Comparison of ENCODE assay signal across 2 cellular contexts in the genomic region with DNA sequence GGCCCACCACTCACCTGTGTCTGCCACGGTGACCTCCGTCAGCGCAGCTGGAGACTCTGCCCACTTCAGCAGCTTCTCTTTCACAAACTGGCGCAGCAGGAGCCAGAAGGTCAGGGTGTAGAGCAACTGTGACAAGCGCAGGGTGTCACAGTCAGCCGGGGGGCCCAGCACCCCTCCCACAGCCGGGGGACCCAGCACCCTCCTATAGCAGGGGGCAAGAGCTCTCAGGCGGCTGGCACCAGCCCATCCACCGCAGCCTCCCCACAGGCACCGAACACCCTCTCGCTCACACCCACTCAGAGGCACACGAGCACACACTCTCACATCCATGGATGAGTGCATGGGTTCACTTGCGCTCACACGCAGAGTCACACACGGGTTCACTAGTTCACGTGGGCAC.
A peak's percentile ranks its signal among the peaks of the same experiment; 100 is the strongest.
TF ChIP-seq lines count a peak whose summit lies in the region.

No MANE protein-coding gene starts in this region.

TF ChIP-seq in HepG2, 621 proteins besides CTCF, POLR2A, EP300 and RAD21:
- TF ChIP-seq ZBTB20 (CRISPR knock-in tag; IDR thresholded peaks at IDR 0.05; ENCODE audit: borderline replicate concordance, low read depth) (no peak), ZC3H13 (CRISPR knock-in tag; IDR thresholded peaks at IDR 0.05) (no peak), SNAI1 (CRISPR knock-in tag; IDR thresholded peaks at IDR 0.05; ENCODE audit: borderline replicate concordance) (no peak), ZNF552 (CRISPR knock-in tag; IDR thresholded peaks at IDR 0.05; ENCODE audit: borderline replicate concordance) (no peak), AGO2 (optimal IDR thresholded peaks at IDR 0.05; ENCODE audit: low read depth, low read length) (peak; percentile 32), MTF2 (CRISPR knock-in tag; IDR thresholded peaks at IDR 0.05; ENCODE audit: borderline replicate concordance) (no peak), KLF15 (CRISPR knock-in tag; IDR thresholded peaks at IDR 0.05; ENCODE audit: borderline replicate concordance) (no peak)
- TF ChIP-seq, protein P1, sequence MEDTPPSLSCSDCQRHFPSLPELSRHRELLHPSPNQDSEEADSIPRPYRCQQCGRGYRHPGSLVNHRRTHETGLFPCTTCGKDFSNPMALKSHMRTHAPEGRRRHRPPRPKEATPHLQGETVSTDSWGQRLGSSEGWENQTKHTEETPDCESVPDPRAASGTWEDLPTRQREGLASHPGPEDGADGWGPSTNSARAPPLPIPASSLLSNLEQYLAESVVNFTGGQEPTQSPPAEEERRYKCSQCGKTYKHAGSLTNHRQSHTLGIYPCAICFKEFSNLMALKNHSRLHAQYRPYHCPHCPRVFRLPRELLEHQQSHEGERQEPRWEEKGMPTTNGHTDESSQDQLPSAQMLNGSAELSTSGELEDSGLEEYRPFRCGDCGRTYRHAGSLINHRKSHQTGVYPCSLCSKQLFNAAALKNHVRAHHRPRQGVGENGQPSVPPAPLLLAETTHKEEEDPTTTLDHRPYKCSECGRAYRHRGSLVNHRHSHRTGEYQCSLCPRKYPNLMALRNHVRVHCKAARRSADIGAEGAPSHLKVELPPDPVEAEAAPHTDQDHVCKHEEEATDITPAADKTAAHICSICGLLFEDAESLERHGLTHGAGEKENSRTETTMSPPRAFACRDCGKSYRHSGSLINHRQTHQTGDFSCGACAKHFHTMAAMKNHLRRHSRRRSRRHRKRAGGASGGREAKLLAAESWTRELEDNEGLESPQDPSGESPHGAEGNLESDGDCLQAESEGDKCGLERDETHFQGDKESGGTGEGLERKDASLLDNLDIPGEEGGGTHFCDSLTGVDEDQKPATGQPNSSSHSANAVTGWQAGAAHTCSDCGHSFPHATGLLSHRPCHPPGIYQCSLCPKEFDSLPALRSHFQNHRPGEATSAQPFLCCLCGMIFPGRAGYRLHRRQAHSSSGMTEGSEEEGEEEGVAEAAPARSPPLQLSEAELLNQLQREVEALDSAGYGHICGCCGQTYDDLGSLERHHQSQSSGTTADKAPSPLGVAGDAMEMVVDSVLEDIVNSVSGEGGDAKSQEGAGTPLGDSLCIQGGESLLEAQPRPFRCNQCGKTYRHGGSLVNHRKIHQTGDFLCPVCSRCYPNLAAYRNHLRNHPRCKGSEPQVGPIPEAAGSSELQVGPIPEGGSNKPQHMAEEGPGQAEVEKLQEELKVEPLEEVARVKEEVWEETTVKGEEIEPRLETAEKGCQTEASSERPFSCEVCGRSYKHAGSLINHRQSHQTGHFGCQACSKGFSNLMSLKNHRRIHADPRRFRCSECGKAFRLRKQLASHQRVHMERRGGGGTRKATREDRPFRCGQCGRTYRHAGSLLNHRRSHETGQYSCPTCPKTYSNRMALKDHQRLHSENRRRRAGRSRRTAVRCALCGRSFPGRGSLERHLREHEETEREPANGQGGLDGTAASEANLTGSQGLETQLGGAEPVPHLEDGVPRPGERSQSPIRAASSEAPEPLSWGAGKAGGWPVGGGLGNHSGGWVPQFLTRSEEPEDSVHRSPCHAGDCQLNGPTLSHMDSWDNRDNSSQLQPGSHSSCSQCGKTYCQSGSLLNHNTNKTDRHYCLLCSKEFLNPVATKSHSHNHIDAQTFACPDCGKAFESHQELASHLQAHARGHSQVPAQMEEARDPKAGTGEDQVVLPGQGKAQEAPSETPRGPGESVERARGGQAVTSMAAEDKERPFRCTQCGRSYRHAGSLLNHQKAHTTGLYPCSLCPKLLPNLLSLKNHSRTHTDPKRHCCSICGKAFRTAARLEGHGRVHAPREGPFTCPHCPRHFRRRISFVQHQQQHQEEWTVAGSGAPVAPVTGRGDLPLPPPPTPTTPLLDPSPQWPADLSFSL (CRISPR knock-in tag; IDR thresholded peaks at IDR 0.05), result no peak

TF ChIP-seq in H1, 55 proteins besides CTCF, POLR2A, EP300 and RAD21:
- TF ChIP-seq GTF2F1 (IDR thresholded peaks at IDR 0.05; ENCODE audit: borderline replicate concordance, low read depth, low read length), result no peak
- TF ChIP-seq, protein P2, sequence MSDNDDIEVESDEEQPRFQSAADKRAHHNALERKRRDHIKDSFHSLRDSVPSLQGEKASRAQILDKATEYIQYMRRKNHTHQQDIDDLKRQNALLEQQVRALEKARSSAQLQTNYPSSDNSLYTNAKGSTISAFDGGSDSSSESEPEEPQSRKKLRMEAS (IDR thresholded peaks at IDR 0.05), result no peak
- TF ChIP-seq KDM4A (IDR thresholded peaks at IDR 0.05; ENCODE audit: low read depth, low read length, severe bottlenecking), result no peak
- no peak for TF ChIP-seq BCL11A (IDR thresholded peaks at IDR 0.05; ENCODE audit: low read depth in 2 of 2, low read length in 2 of 2)
- no peak for TF ChIP-seq SP4 (IDR thresholded peaks at IDR 0.05; ENCODE audit: low read length)
- TF ChIP-seq SP1 (IDR thresholded peaks at IDR 0.05; ENCODE audit: low read depth, low read length), result no peak
- no peak for TF ChIP-seq CBX8 (IDR thresholded peaks at IDR 0.05; ENCODE audit: borderline replicate concordance, low read depth, low read length)
- no peak for TF ChIP-seq SIX5 (IDR thresholded peaks at IDR 0.05; ENCODE audit: low read depth, low read length)
- TF ChIP-seq CBX5 (IDR thresholded peaks at IDR 0.05; ENCODE audit: low read depth, low read length), result no peak
- TF ChIP-seq RBBP5 (IDR thresholded peaks at IDR 0.05; ENCODE audit: borderline replicate concordance, low read depth, low read length), result no peak
- TF ChIP-seq FOSL1 (IDR thresholded peaks at IDR 0.05; ENCODE audit: insufficient read depth, low read depth, low read length), result no peak
- TF ChIP-seq ZNF274 (IDR thresholded peaks at IDR 0.05; ENCODE audit: borderline replicate concordance, extremely low read depth, low read length), result no peak
- no peak for TF ChIP-seq NANOG (IDR thresholded peaks at IDR 0.05; ENCODE audit: insufficient read depth, low read depth, low read length, poor library complexity, severe bottlenecking)
- no peak for TF ChIP-seq TAF1 (IDR thresholded peaks at IDR 0.05; ENCODE audit: low read depth, low read length)
